In the genomic region with DNA sequence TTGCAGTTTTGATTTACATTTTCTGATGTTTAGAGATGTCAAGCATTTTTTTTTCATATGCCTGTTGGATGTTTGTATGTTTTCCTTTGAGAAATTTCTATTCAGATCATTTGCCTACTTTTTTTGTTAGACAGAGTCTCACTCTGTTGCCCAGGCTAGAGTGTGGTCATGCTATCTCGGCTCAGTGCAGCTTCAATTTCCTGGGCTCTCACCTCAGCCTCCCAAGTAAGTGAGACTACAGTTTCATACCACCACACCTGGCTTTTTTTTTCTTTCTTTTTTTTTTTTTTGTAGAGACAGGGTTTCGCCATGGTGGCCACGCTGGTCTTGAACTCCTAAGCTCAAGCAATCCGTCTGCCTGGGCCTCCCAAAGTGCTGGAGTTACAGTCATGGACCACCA, we compare ENCODE assay signal across 9 cellular contexts.
"Had no signal": no experiment of that assay in that cellular context is flagged by ENCODE, and none has a peak within 500 bp of the region (broad histone marks: within the 10 kb centered on the region; RNA-seq: fewer than 3 reads in every experiment).

No MANE protein-coding gene starts in this region.

- H3K4me2 ChIP-seq: GM23338 had no signal

- H3K27ac ChIP-seq: GM23248 had no signal

- ATAC-seq: GM23338, HCT116 had no signal

- H3K4me3 ChIP-seq: GM23248, GM23338, HAP-1 had no signal

- H3K9ac ChIP-seq: GM23248 had no signal

- H3K9me3 ChIP-seq: HAP-1 had no signal

- H2AFZ ChIP-seq: GM23248, GM23338 had no signal

- H3K4me1 ChIP-seq: HAP-1 had no signal

- DNase-seq: GM23248, GOT3, H7, H9, HCEC 1CT, HFFc6 had no signal

- H3K36me3 ChIP-seq: HAP-1 had no signal
